ENCODE assay signal across 8 cellular contexts in genomic region chr12:52380271-52380694, GRCh38. TPM values are rescaled to one million over a fixed set of nuclear protein-coding genes. Genes with fewer than 3 reads are reported as not detected.
DNase-seq lines count a peak whose midpoint lies in the region; ATAC-seq and TF ChIP-seq lines count a peak whose summit lies in the region.

No MANE protein-coding gene starts in this region.

- no peaks in the 10 kb centered on the region for H3K36me3 Mint-ChIP-seq in progenitor cell of endocrine pancreas (ENCODE audit: insufficient read depth)
- H3K36me3 Mint-ChIP-seq in CD8-positive, alpha-beta memory T cell = no peaks in the 10 kb centered on the region

- TF ChIP-seq CTCF in Panc1 (IDR thresholded peaks at IDR 0.05) (peak; percentile 88), fibroblast of lung (conservative IDR thresholded peaks at IDR 0.05 in 1 of 2, IDR thresholded peaks at IDR 0.05 in 1 of 2; ENCODE audit: low read depth in 1 of 2, low read length in 2 of 2) (peak; percentile 29 to 48), progenitor cell of endocrine pancreas (IDR thresholded peaks at IDR 0.05; ENCODE audit: unreplicated experiment) (peak; percentile 52)

- H3K4me2 ChIP-seq in fibroblast of lung (ENCODE audit: extremely low read depth, insufficient read depth, low read length) = no peak overlapping the region

- H3K27ac ChIP-seq in Panc1 (ENCODE audit: low read length) (no peak overlapping the region), fibroblast of lung (ENCODE audit: insufficient read depth, low read length) (no peak overlapping the region)
- no peak overlapping the region for H3K27ac ChIP-seq in CD8-positive, alpha-beta memory T cell (ENCODE audit: low read depth, low read length)

- H3K27me3 Mint-ChIP-seq in progenitor cell of endocrine pancreas = peaks cover 64% of the 10 kb centered on the region
- peaks cover 11 to 21% of the 10 kb centered on the region in 2 donors for H3K27me3 Mint-ChIP-seq in CD8-positive, alpha-beta memory T cell

- H3K4me1 ChIP-seq in Panc1 (ENCODE audit: control insufficient read depth, insufficient read depth, low read length) (no peaks in the 10 kb centered on the region), fibroblast of lung (ENCODE audit: control insufficient read depth, extremely low read depth, insufficient read depth, low read length) (no peaks in the 10 kb centered on the region)
- no peaks in the 10 kb centered on the region for H3K4me1 ChIP-seq in CD8-positive, alpha-beta memory T cell (ENCODE audit: insufficient read depth, low read length)

- H3K4me3 Mint-ChIP-seq in progenitor cell of endocrine pancreas (ENCODE audit: low read depth) = no peak overlapping the region
- H3K4me3 Mint-ChIP-seq in CD8-positive, alpha-beta memory T cell = no peak overlapping the region

- H3K27ac Mint-ChIP-seq in progenitor cell of endocrine pancreas = no peak overlapping the region
- no peak overlapping the region for H3K27ac Mint-ChIP-seq in CD8-positive, alpha-beta memory T cell

- ATAC-seq in Panc1 (peak; percentile 89), HG02759 (IDR thresholded peaks at IDR 0.05; ENCODE audit: unreplicated experiment) (no peak)

- H2AFZ ChIP-seq in fibroblast of lung (ENCODE audit: low read length) = no peak overlapping the region

- H4K20me1 ChIP-seq in fibroblast of lung (ENCODE audit: control insufficient read depth, extremely low read depth, insufficient read depth, low read length) = no peaks in the 10 kb centered on the region

- H3K4me1 Mint-ChIP-seq in progenitor cell of endocrine pancreas (ENCODE audit: low read depth) = peaks cover 4% of the 10 kb centered on the region
- peaks cover 6 to 19% (median 16%) of the 10 kb centered on the region in 3 donors for H3K4me1 Mint-ChIP-seq in CD8-positive, alpha-beta memory T cell

- H3K27me3 ChIP-seq in Panc1 (ENCODE audit: control insufficient read depth, insufficient read depth, low read length) = no peaks in the 10 kb centered on the region; the same call in 1 of the 2 replicates
- H3K27me3 ChIP-seq in fibroblast of lung (ENCODE audit: control insufficient read depth, insufficient read depth, low read length) = peaks cover 13% of the 10 kb centered on the region
- H3K27me3 ChIP-seq in CD8-positive, alpha-beta memory T cell (ENCODE audit: insufficient read depth, low read length, poor library complexity, severe bottlenecking) = no peaks in the 10 kb centered on the region

- no peaks in the 10 kb centered on the region for H3K9me3 Mint-ChIP-seq in progenitor cell of endocrine pancreas (ENCODE audit: low read depth)
- no peaks in the 10 kb centered on the region for H3K9me3 Mint-ChIP-seq in CD8-positive, alpha-beta memory T cell

- DNase-seq in NCI-H748 (lab: John Stamatoyannopoulos, UW; ENCODE audit: unreplicated experiment) (peak; percentile 40), NCI-H748 treated with DMSO at 0.1 percent for 48 hours (lab: John Stamatoyannopoulos, UW) (no peak), Panc1 (ENCODE audit: low read depth, low spot score) (no peak), fibroblast of lung (ENCODE audit: low read depth in 2 of 2) (peak in 1 of 2 donors; percentile 8), progenitor cell of endocrine pancreas (ENCODE audit: low spot score, unreplicated experiment) (no peak), cerebellum (ENCODE audit: low spot score) (no peak)
- DNase-seq in CD8-positive, alpha-beta memory T cell = no peak

- H3K36me3 ChIP-seq in Panc1 (ENCODE audit: control insufficient read depth, insufficient read depth, low read length) (no peaks in the 10 kb centered on the region), fibroblast of lung (ENCODE audit: control insufficient read depth, insufficient read depth, low read length) (no peaks in the 10 kb centered on the region)
- no peaks in the 10 kb centered on the region for H3K36me3 ChIP-seq in CD8-positive, alpha-beta memory T cell (ENCODE audit: insufficient read depth, low read length)

- CTCF ChIA-PET in Panc1 (lab: Charles Lee) = interaction anchor here (0.6 to 1.5 kb wide), 2 partner anchors 200 to 493 kb away, joined by 3 to 6 read pairs; no protein-coding TSS in a partner anchor
- CTCF ChIA-PET in CD8-positive, alpha-beta memory T cell (lab: Charles Lee) = interaction anchor here (2.0 kb wide), 1 partner anchor 9 kb away, joined by 4 read pairs; no protein-coding TSS in a partner anchor

- in situ Hi-C loops in Panc1 (cut with HindIII; ENCODE audit: low pct_unique_long_range_greater_than_20kb, low sequenced_read_pairs) = no loop called here

- BruUV-seq in Panc1 (replicated peaks; lab: Mats Ljungman, UMichigan) = no TSS peak

- no peaks in the 10 kb centered on the region for H3K79me2 ChIP-seq in fibroblast of lung (ENCODE audit: control insufficient read depth, insufficient read depth, low read length)

- intact Hi-C loops in Panc1 (cut with micrococcal nuclease; ENCODE audit: unreplicated experiment) = no loop called here

- POLR2A ChIA-PET in Panc1 (lab: Charles Lee) = no interaction called here
- POLR2A ChIA-PET in CD8-positive, alpha-beta memory T cell (lab: Charles Lee) = no interaction called here

- H3K4me3 ChIP-seq in Panc1 (ENCODE audit: low read depth in 2 of 2, low read length in 2 of 2) = no peak overlapping the region
- no peak overlapping the region for H3K4me3 ChIP-seq in fibroblast of lung (replicated peaks in 1 of 4; ENCODE audit: control extremely low read depth in 1 of 4, insufficient read depth in 1 of 4, low read depth in 3 of 4, low read length in 4 of 4)
- no peak overlapping the region for H3K4me3 ChIP-seq in CD8-positive, alpha-beta memory T cell (ENCODE audit: low read length)

- H3K9me3 ChIP-seq in Panc1 (ENCODE audit: control insufficient read depth, insufficient read depth, low read depth, low read length) = no peaks in the 10 kb centered on the region
- H3K9me3 ChIP-seq in fibroblast of lung (ENCODE audit: control insufficient read depth, insufficient read depth, low read depth, low read length) = no peaks in the 10 kb centered on the region
- H3K9me3 ChIP-seq in CD8-positive, alpha-beta memory T cell (ENCODE audit: low read length) = no peaks in the 10 kb centered on the region

- H3K9ac ChIP-seq in fibroblast of lung (ENCODE audit: insufficient read depth, low read length) = no peak overlapping the region

RNA-seq across cellular contexts. Expression of gene KRT84, which starts 5.2 kb away (rescaled TPM):
- total RNA-seq in Panc1 (2021; ENCODE audit: unreplicated experiment) = not detected
- 0.27 TPM for polyA plus RNA-seq in Panc1 (2012; ENCODE audit: insufficient read length)
- total RNA-seq in fibroblast of lung = not detected in 2 replicates
- not detected in 2 replicates for polyA plus RNA-seq in fibroblast of lung
- polyA plus RNA-seq in fibroblast of lung (2012) = not detected in 2 replicates
- polyA minus RNA-seq in fibroblast of lung (ENCODE audit: low replicate concordance) = not detected in 2 replicates
- not detected in 2 replicates for total RNA-seq in progenitor cell of endocrine pancreas
- not detected for total RNA-seq in cerebellum
- total RNA-seq in CD8-positive, alpha-beta memory T cell = not detected
- not detected for polyA plus RNA-seq in CD8-positive, alpha-beta memory T cell

RNA-seq across cellular contexts. Expression of gene KRT85, which starts 13.0 kb away (rescaled TPM):
- total RNA-seq in Panc1 (2021; ENCODE audit: unreplicated experiment) (not detected), fibroblast of lung (not detected in 2 replicates), progenitor cell of endocrine pancreas (not detected in 2 replicates), cerebellum (not detected)
- not detected for polyA plus RNA-seq in Panc1 (2012; ENCODE audit: insufficient read length)
- polyA plus RNA-seq in fibroblast of lung = not detected in 2 replicates
- not detected in 2 replicates for polyA plus RNA-seq in fibroblast of lung (2012)
- not detected in 2 replicates for polyA minus RNA-seq in fibroblast of lung (ENCODE audit: low replicate concordance)
- not detected for total RNA-seq in CD8-positive, alpha-beta memory T cell
- not detected for polyA plus RNA-seq in CD8-positive, alpha-beta memory T cell

RNA-seq across cellular contexts. Expression of gene KRT82, which starts 25.9 kb away (rescaled TPM):
- not detected for total RNA-seq in Panc1 (2021; ENCODE audit: unreplicated experiment)
- not detected for polyA plus RNA-seq in Panc1 (2012; ENCODE audit: insufficient read length)
- not detected in 2 replicates for total RNA-seq in fibroblast of lung
- polyA plus RNA-seq in fibroblast of lung = not detected in 2 replicates
- polyA plus RNA-seq in fibroblast of lung (2012) = not detected in 2 replicates
- not detected in 2 replicates for polyA minus RNA-seq in fibroblast of lung (ENCODE audit: low replicate concordance)
- total RNA-seq in progenitor cell of endocrine pancreas = not detected in 2 replicates
- total RNA-seq in cerebellum = not detected
- not detected for total RNA-seq in CD8-positive, alpha-beta memory T cell
- not detected for polyA plus RNA-seq in CD8-positive, alpha-beta memory T cell

RNA-seq across cellular contexts. Expression of gene KRT75, which starts 53.9 kb away (rescaled TPM):
- total RNA-seq in Panc1 (2021; ENCODE audit: unreplicated experiment) (0.15 TPM), fibroblast of lung (not detected in 2 replicates), progenitor cell of endocrine pancreas (not detected in 2 replicates), cerebellum (not detected)
- polyA plus RNA-seq in Panc1 (2012; ENCODE audit: insufficient read length) = 0.30 TPM
- not detected in 2 replicates for polyA plus RNA-seq in fibroblast of lung
- not detected in 2 replicates for polyA plus RNA-seq in fibroblast of lung (2012)
- polyA minus RNA-seq in fibroblast of lung (ENCODE audit: low replicate concordance) = not detected in 2 replicates
- not detected for total RNA-seq in CD8-positive, alpha-beta memory T cell
- not detected for polyA plus RNA-seq in CD8-positive, alpha-beta memory T cell

RNA-seq across cellular contexts. Expression of gene KRT83, which starts 59.1 kb away (rescaled TPM):
- total RNA-seq in Panc1 (2021; ENCODE audit: unreplicated experiment) = 0.28 TPM
- polyA plus RNA-seq in Panc1 (2012; ENCODE audit: insufficient read length) = 0.25 TPM
- not detected in 2 replicates for total RNA-seq in fibroblast of lung
- polyA plus RNA-seq in fibroblast of lung = not detected in 2 replicates
- polyA plus RNA-seq in fibroblast of lung (2012) = not detected in 2 replicates
- polyA minus RNA-seq in fibroblast of lung (ENCODE audit: low replicate concordance) = not detected in 2 replicates
- not detected in 2 replicates for total RNA-seq in progenitor cell of endocrine pancreas
- not detected for total RNA-seq in cerebellum
- not detected for total RNA-seq in CD8-positive, alpha-beta memory T cell
- not detected for polyA plus RNA-seq in CD8-positive, alpha-beta memory T cell
